Comparison of ENCODE assay signal across 8 cellular contexts in the genomic region with DNA sequence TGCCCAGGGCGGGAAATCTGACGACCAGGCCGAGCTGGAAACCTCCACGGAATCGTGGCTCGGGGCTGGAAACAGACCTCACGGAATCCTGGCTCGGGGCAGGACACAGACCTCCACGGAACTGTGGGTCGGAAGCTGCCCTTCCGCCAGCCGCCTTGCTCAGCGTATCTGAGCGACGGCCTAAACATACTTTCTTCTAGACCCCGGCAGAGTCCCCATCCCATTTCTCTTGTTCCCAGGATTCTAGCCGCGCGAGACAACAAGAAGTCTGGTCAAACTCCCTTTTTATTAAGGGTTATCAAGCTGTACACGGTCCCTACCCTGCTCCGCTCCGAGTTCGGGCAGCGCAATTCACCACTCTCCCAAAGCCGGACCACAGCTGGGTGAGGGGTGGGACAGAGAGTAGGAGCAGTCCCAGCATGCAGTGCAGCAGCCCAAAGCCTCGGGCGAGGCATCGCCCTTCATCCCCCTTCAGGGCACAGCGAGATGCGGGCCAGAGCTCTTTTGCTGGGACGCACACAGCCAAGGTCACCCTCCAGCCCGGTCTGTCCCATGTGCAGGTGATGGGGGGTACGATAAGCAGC. TPM values are rescaled to one million over a fixed set of nuclear protein-coding genes. Genes with fewer than 3 reads are reported as not detected.
DNase-seq lines count a peak whose midpoint lies in the region; ATAC-seq and TF ChIP-seq lines count a peak whose summit lies in the region.

No MANE protein-coding gene starts in this region.

- peaks cover 25% of the 10 kb centered on the region for H3K4me1 Mint-ChIP-seq in activated CD4-positive, alpha-beta T cell treated with anti-CD3 and anti-CD28 coated beads, Interleukin-2, amount 10 ng/mL, durations not matched to agents 7 days and 5 days

- DNase-seq in activated CD4-positive, alpha-beta T cell treated with anti-CD3 and anti-CD28 coated beads, Interleukin-2, amount 10 ng/mL, durations not matched to agents 7 days and 5 days = no peak
- no peak for DNase-seq in activated CD4-positive, alpha-beta T cell treated with anti-CD3 and anti-CD28 coated beads, Interleukin-2, amount 50 U/mL, for 1 hour
- DNase-seq in ascending aorta (ENCODE audit: low spot score in 2 of 2) (no peak), left kidney (ENCODE audit: low read depth, low spot score) (peak; percentile 61), thoracic aorta (ENCODE audit: low spot score) (no peak)
- no peak for DNase-seq in effector CD4-positive, alpha-beta T cell

- peaks cover 38% of the 10 kb centered on the region for H3K36me3 Mint-ChIP-seq in activated CD4-positive, alpha-beta T cell treated with anti-CD3 and anti-CD28 coated beads, Interleukin-2, amount 10 ng/mL, durations not matched to agents 7 days and 5 days (ENCODE audit: low read depth)

- intact Hi-C loops in ascending aorta (cut with DNase I) = loop anchor here (1.0 to 10.0 kb wide), 3 partner anchors 10 to 466 kb away; a partner anchor contains a TSS

- H3K27me3 ChIP-seq in ascending aorta (no peaks in the 10 kb centered on the region), thoracic aorta (replicated peaks; ENCODE audit: insufficient read depth) (no peaks in the 10 kb centered on the region)

- no peaks in the 10 kb centered on the region for H3K9me3 Mint-ChIP-seq in activated CD4-positive, alpha-beta T cell treated with anti-CD3 and anti-CD28 coated beads, Interleukin-2, amount 10 ng/mL, durations not matched to agents 7 days and 5 days

- POLR2A ChIA-PET in activated CD4-positive, alpha-beta T cell treated with anti-CD3 and anti-CD28 coated beads, Interleukin-2, amount 10 ng/mL, durations not matched to agents 7 days and 5 days (lab: Charles Lee) = interaction anchor here (0.6 to 1.5 kb wide), 2 partner anchors 10 to 42 kb away, joined by 3 read pairs; no protein-coding TSS in a partner anchor

- TF ChIP-seq CTCF in ascending aorta (IDR thresholded peaks at IDR 0.05) (no peak), thoracic aorta (IDR thresholded peaks at IDR 0.05) (no peak)

- H3K4me1 ChIP-seq in ascending aorta (peaks cover 12 to 31% of the 10 kb centered on the region in 2 donors), thoracic aorta (ENCODE audit: control insufficient read depth in 1 of 2, low read depth in 2 of 2) (peaks cover 17 to 39% of the 10 kb centered on the region in 2 donors)

- peaks cover 61% of the 10 kb centered on the region in 2 donors for H3K36me3 ChIP-seq in ascending aorta
- H3K36me3 ChIP-seq in thoracic aorta = peaks cover 54% of the 10 kb centered on the region

- H3K4me3 Mint-ChIP-seq in activated CD4-positive, alpha-beta T cell treated with anti-CD3 and anti-CD28 coated beads, Interleukin-2, amount 10 ng/mL, durations not matched to agents 7 days and 5 days = peak overlapping the region; percentile 71

- peak overlapping the region; percentile 64 to 68 for H3K4me3 ChIP-seq in ascending aorta
- H3K4me3 ChIP-seq in thoracic aorta = peak overlapping the region; percentile 74

- no peak for ATAC-seq in thoracic aorta (ENCODE audit: insufficient number of reproducible peaks, low FRiP score, low read depth)
- ATAC-seq in HG02763 (IDR thresholded peaks at IDR 0.05; ENCODE audit: unreplicated experiment) = no peak
- ATAC-seq in GM19035 (IDR thresholded peaks at IDR 0.05; ENCODE audit: unreplicated experiment) = no peak

- H3K27ac ChIP-seq in ascending aorta (peak overlapping the region; percentile 92 to 95), thoracic aorta (peak overlapping the region; percentile 89 to 93)

- CTCF ChIA-PET in activated CD4-positive, alpha-beta T cell treated with anti-CD3 and anti-CD28 coated beads, Interleukin-2, amount 10 ng/mL, durations not matched to agents 7 days and 5 days (lab: Charles Lee) = interaction anchor here (0.5 to 2.9 kb wide), 11 partner anchors 20 to 1077 kb away, joined by 3 to 8 read pairs (median 3); a partner anchor contains a TSS

- H3K27ac Mint-ChIP-seq in activated CD4-positive, alpha-beta T cell treated with anti-CD3 and anti-CD28 coated beads, Interleukin-2, amount 10 ng/mL, durations not matched to agents 7 days and 5 days = peak overlapping the region; percentile 60

- H3K27me3 Mint-ChIP-seq in activated CD4-positive, alpha-beta T cell treated with anti-CD3 and anti-CD28 coated beads, Interleukin-2, amount 10 ng/mL, durations not matched to agents 7 days and 5 days = no peaks in the 10 kb centered on the region

- H3K9me3 ChIP-seq in ascending aorta (no peaks in the 10 kb centered on the region), thoracic aorta (no peaks in the 10 kb centered on the region)

RNA-seq across cellular contexts. Expression of a gene that starts 0.4 kb away (rescaled TPM):
- total RNA-seq in activated CD4-positive, alpha-beta T cell treated with anti-CD3 and anti-CD28 coated beads, Interleukin-2, amount 10 ng/mL, durations not matched to agents 7 days and 5 days = 10 to 100 TPM; 10.0 to 10.3 TPM
- total RNA-seq in ascending aorta (17.9 TPM), thoracic aorta (10 to 100 TPM; 12.7 to 26.0 TPM)

RNA-seq across cellular contexts. Expression of a gene that starts 10.2 kb away (rescaled TPM):
- 10 to 100 TPM; 48.5 to 52.9 TPM for total RNA-seq in activated CD4-positive, alpha-beta T cell treated with anti-CD3 and anti-CD28 coated beads, Interleukin-2, amount 10 ng/mL, durations not matched to agents 7 days and 5 days
- total RNA-seq in ascending aorta = 135 TPM
- total RNA-seq in thoracic aorta = 10 to 100 TPM; 39.4 to 60.4 TPM

RNA-seq across cellular contexts. Expression of a gene that starts 10.4 kb away (rescaled TPM):
- total RNA-seq in activated CD4-positive, alpha-beta T cell treated with anti-CD3 and anti-CD28 coated beads, Interleukin-2, amount 10 ng/mL, durations not matched to agents 7 days and 5 days = 100 to 1,000 TPM in 1 of 2 experiments, 10 to 100 TPM in 1; 92.0 to 100 TPM
- total RNA-seq in ascending aorta (53.1 TPM), thoracic aorta (10 to 100 TPM; 69.7 to 72.6 TPM)

RNA-seq across cellular contexts. Expression of a gene that starts 12.6 kb away (rescaled TPM):
- 10 to 100 TPM; 49.1 to 60.2 TPM for total RNA-seq in activated CD4-positive, alpha-beta T cell treated with anti-CD3 and anti-CD28 coated beads, Interleukin-2, amount 10 ng/mL, durations not matched to agents 7 days and 5 days
- total RNA-seq in ascending aorta = 225 TPM
- total RNA-seq in thoracic aorta = 10 to 100 TPM; 21.7 to 83.8 TPM

RNA-seq across cellular contexts. Expression of a gene that starts 26.0 kb away (rescaled TPM):
- total RNA-seq in activated CD4-positive, alpha-beta T cell treated with anti-CD3 and anti-CD28 coated beads, Interleukin-2, amount 10 ng/mL, durations not matched to agents 7 days and 5 days = 1 to 10 TPM; 3.3 to 3.4 TPM
- 1.8 TPM for total RNA-seq in ascending aorta
- total RNA-seq in thoracic aorta = 10 to 100 TPM in 1 of 2 donors, 1 to 10 TPM in 1; 9.1 to 13.7 TPM
